10 cellular contexts compared by ENCODE assay signal in the genomic region with DNA sequence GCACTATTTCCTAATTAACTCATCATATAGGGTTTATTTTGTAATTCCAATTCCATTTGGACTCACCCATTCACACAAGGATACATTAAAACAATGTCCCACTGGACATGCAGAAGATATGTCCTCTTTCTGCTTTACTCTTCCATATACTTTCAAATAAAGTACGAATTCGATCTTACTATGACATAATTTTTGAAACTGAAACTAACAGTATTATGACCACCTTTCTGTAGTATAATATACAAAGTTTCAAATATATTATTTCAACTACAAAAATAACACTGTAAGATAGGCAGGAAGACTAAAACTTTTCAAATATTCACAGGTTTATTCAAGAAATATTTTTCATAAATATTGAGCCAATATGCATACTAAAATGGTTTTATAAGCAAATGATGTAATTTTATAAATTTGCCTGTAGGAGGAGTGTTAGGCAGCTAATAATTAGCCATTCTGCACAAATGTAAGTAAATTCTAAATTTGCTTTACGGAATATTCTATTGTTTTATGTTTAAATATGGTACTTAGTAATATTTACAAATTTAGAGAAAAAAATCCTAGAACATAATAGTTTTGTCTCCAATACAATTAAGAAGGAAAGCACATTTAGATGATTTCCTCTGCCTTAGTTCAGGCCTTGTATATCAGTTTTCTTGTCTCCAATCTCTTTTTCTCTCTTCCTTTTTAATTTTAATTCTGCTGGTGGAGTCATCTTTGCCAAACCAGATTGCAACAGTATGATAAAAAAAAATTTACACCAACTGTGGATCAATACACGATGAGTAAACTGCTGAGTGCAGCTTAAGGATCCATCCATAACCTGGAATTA.
DNase-seq lines count a peak whose midpoint lies in the region; ATAC-seq and TF ChIP-seq lines count a peak whose summit lies in the region.
"Had no signal": no experiment of that assay in that cellular context is flagged by ENCODE, and none has a peak within 500 bp of the region (broad histone marks: within the 10 kb centered on the region; RNA-seq: fewer than 3 reads in every experiment).

No MANE protein-coding gene starts in this region.

- no peaks in the 10 kb centered on the region for H3K9me2 ChIP-seq in PC-3 (replicated peaks; ENCODE audit: low read length)

- H3K4me2 ChIP-seq in PC-3 (ENCODE audit: low read length): no peak overlapping the region
- peak overlapping the region; percentile 20 for H3K4me2 ChIP-seq in fibroblast of lung (ENCODE audit: extremely low read depth, insufficient read depth, low read length)

- CTCF ChIA-PET in GM10248 (lab: Yijun Ruan, JAX): interaction anchor here (0.7 to 8.6 kb wide), 7 partner anchors 9 to 144 kb away, joined by 3 to 83 read pairs (median 3); no protein-coding TSS in a partner anchor
- CTCF ChIA-PET in PC-3 (lab: Charles Lee): interaction anchor here (1.0 kb wide), 1 partner anchor 144 kb away, joined by 5 read pairs; no protein-coding TSS in a partner anchor

- H3K27me3 ChIP-seq in ACC112 (ENCODE audit: insufficient read depth, low read length) (no peaks in the 10 kb centered on the region), PC-3 (ENCODE audit: low read length) (no peaks in the 10 kb centered on the region), fibroblast of lung (ENCODE audit: control insufficient read depth, insufficient read depth, low read length) (no peaks in the 10 kb centered on the region)

- no peaks in the 10 kb centered on the region for H3K4me1 ChIP-seq in ACC112 (ENCODE audit: control insufficient read depth, insufficient read depth, low read length, unreplicated experiment)
- H3K4me1 ChIP-seq in PC-3 (ENCODE audit: insufficient read depth, low read length): 0 out of 2 replicates have a peak, but pooled peaks cover 7% of the 10 kb centered on the region
- H3K4me1 ChIP-seq in fibroblast of lung (ENCODE audit: control insufficient read depth, extremely low read depth, insufficient read depth, low read length): no peaks in the 10 kb centered on the region

- H2AFZ ChIP-seq in ACC112 (ENCODE audit: low read length, unreplicated experiment): peak overlapping the region; percentile 57
- no peak overlapping the region for H2AFZ ChIP-seq in PC-3 (ENCODE audit: low read length)
- no peak overlapping the region for H2AFZ ChIP-seq in fibroblast of lung (ENCODE audit: low read length)

- H3K9me3 ChIP-seq in PC-3 (ENCODE audit: low read length) (no peaks in the 10 kb centered on the region), fibroblast of lung (ENCODE audit: control insufficient read depth, insufficient read depth, low read depth, low read length) (no peaks in the 10 kb centered on the region)

- no peak for DNase-seq in GM10248 (ENCODE audit: extremely low spot score)
- no peak for DNase-seq in PC-3
- peak; percentile 12 to 36 for DNase-seq in fibroblast of lung (ENCODE audit: low read depth in 2 of 2)
- no peak for DNase-seq in GOT3 (lab: John Stamatoyannopoulos, UW)
- DNase-seq in stimulated activated CD4-positive, alpha-beta T cell treated with anti-CD3 and anti-CD28 coated beads, Interleukin-2, amount 100 ng/mL, for 24 hours: no peak
- DNase-seq: activated T-cell treated with anti-CD3 and anti-CD28 coated beads, Interleukin-2, amount 50 U/mL, for 4 hours; NCI-H1417 had no signal

- BruUV-seq in PC-3 (replicated peaks; lab: Mats Ljungman, UMichigan): no TSS peak

- H3K27ac ChIP-seq in ACC112 (ENCODE audit: low read depth, low read length) (no peak overlapping the region), PC-3 (ENCODE audit: low read length) (no peak overlapping the region), fibroblast of lung (ENCODE audit: insufficient read depth, low read length) (no peak overlapping the region)

- H3K79me2 ChIP-seq in ACC112 (ENCODE audit: control insufficient read depth, insufficient read depth, low read length, unreplicated experiment) (no peaks in the 10 kb centered on the region), PC-3 (ENCODE audit: low read length) (no peaks in the 10 kb centered on the region), fibroblast of lung (ENCODE audit: control insufficient read depth, insufficient read depth, low read length) (no peaks in the 10 kb centered on the region)

- TF ChIP-seq CTCF in GM10248 (IDR thresholded peaks at IDR 0.05; ENCODE audit: control extremely low read depth, extremely low read depth, low read depth, missing control alignments) (peak; percentile 9), PC-3 (conservative IDR thresholded peaks at IDR 0.05; ENCODE audit: low read depth, low read length) (peak; percentile 57), fibroblast of lung (conservative IDR thresholded peaks at IDR 0.05 in 1 of 2, IDR thresholded peaks at IDR 0.05 in 1 of 2; ENCODE audit: low read depth in 1 of 2, low read length in 2 of 2) (peak in 1 of 2 donors; percentile 42)

- H3K36me3 ChIP-seq in ACC112 (ENCODE audit: insufficient read depth, low read length): no peaks in the 10 kb centered on the region
- no peaks in the 10 kb centered on the region for H3K36me3 ChIP-seq in PC-3 (ENCODE audit: low read depth, low read length)
- no peaks in the 10 kb centered on the region for H3K36me3 ChIP-seq in fibroblast of lung (ENCODE audit: control insufficient read depth, insufficient read depth, low read length)

- no peaks in the 10 kb centered on the region for H3F3A ChIP-seq in PC-3 (ENCODE audit: low read length, unreplicated experiment)

- no peak for ATAC-seq in PC-3
- ATAC-seq in GM18520 (IDR thresholded peaks at IDR 0.05; ENCODE audit: unreplicated experiment): no peak
- ATAC-seq in GM21367 (IDR thresholded peaks at IDR 0.05; ENCODE audit: unreplicated experiment): no peak
- ATAC-seq: activated T-cell treated with anti-CD3 and anti-CD28 coated beads, Interleukin-2, amount 50 U/mL, for 4 hours had no signal

- no peak overlapping the region for H3K9ac ChIP-seq in PC-3 (ENCODE audit: low read length)
- H3K9ac ChIP-seq in fibroblast of lung (ENCODE audit: insufficient read depth, low read length): no peak overlapping the region

- intact Hi-C loops in PC-3 (cut with micrococcal nuclease): loop anchor here (5.0 to 10.0 kb wide), 4 partner anchors 334 to 1439 kb away; no protein-coding TSS in a partner anchor

- POLR2A ChIA-PET in GM10248 (lab: Yijun Ruan, JAX) (no interaction called here), PC-3 (lab: Charles Lee; ENCODE audit: unreplicated experiment) (no interaction called here)

- peak overlapping the region; percentile 34 for H3K4me3 ChIP-seq in ACC112 (ENCODE audit: low read depth, low read length)
- H3K4me3 ChIP-seq in PC-3 (ENCODE audit: low read length): no peak overlapping the region
- H3K4me3 ChIP-seq in fibroblast of lung (replicated peaks in 1 of 4; ENCODE audit: control extremely low read depth in 1 of 4, insufficient read depth in 1 of 4, low read depth in 3 of 4, low read length in 4 of 4): no peak overlapping the region

- H4K20me1 ChIP-seq in PC-3 (ENCODE audit: low read length): no peaks in the 10 kb centered on the region
- no peaks in the 10 kb centered on the region for H4K20me1 ChIP-seq in fibroblast of lung (ENCODE audit: control insufficient read depth, extremely low read depth, insufficient read depth, low read length)

Comparison
In these comparisons a context has a peak if more than half of its experiments do, and no peak if none do; other contexts are left out.
1. DNase-seq: peak in fibroblast of lung (2 of 2); none in GM10248 (single experiment), PC-3 (single experiment), GOT3 (single experiment) and stimulated activated CD4-positive, alpha-beta T cell treated with anti-CD3 and anti-CD28 coated beads, Interleukin-2, amount 100 ng/mL, for 24 hours (0 of 2).